In the genomic region with DNA sequence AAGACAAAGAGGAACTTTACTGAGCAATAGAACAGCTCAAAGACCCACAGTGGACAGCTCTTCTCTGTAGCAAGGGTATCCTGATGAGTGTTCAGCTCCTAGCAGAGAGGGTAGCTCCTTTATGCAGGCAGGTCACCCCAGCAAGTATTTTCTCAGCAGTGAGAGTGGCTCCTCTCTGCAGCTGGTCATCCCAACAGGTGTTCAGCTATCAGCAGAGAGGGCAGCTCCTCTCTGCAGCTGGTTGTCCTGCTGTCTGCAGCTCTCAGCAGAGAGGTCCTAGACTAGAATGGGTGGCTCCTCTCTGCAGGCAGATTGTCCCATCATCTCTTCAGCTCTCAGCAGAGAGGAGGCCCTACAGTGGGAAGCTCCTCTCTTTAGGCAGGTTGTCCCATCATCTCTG, we compare ENCODE assay signal across 20 cellular contexts.
"Had no signal": no experiment of that assay in that cellular context is flagged by ENCODE, and none has a peak within 500 bp of the region (broad histone marks: within the 10 kb centered on the region; RNA-seq: fewer than 3 reads in every experiment).

No MANE protein-coding gene starts in this region.

- H3K36me3 ChIP-seq: cardiac muscle cell, sigmoid colon had no signal

- H3K9me3 Mint-ChIP-seq: activated naive CD4-positive, alpha-beta T cell treated with anti-CD3 and anti-CD28 coated beads, Interleukin-2, amount 50 U/mL, for 24 hours; memory B cell; nephron progenitor cell; T-helper 2 cell treated with Interferon-gamma antibody and Interleukin-4, amounts not matched to agents 5 μg/mL and 100 μg/mL, for 36 hours had no signal

- H3K27me3 ChIP-seq: body of pancreas, cardiac muscle cell, heart left ventricle, sigmoid colon, upper lobe of left lung had no signal

- ATAC-seq: activated CD8-positive, alpha-beta T cell treated with anti-CD3 and anti-CD28 coated beads, Interleukin-2, amount 10 ng/mL, durations not matched to agents 7 days and 5 days; body of pancreas; heart left ventricle; left colon had no signal

- H3K27ac Mint-ChIP-seq: activated CD8-positive, alpha-beta T cell treated with anti-CD3 and anti-CD28 coated beads, Interleukin-2, amount 10 ng/mL, durations not matched to agents 7 days and 5 days; activated naive CD4-positive, alpha-beta T cell treated with anti-CD3 and anti-CD28 coated beads, Interleukin-2, amount 50 U/mL, for 24 hours; memory B cell; nephron progenitor cell; T-helper 2 cell treated with Interferon-gamma antibody and Interleukin-4, amounts not matched to agents 5 μg/mL and 100 μg/mL, for 36 hours had no signal

- H3K4me1 ChIP-seq: body of pancreas had no signal

- H3K36me3 Mint-ChIP-seq: activated naive CD4-positive, alpha-beta T cell treated with anti-CD3 and anti-CD28 coated beads, Interleukin-2, amount 50 U/mL, for 24 hours had no signal

- H3K4me3 Mint-ChIP-seq: activated CD8-positive, alpha-beta T cell treated with anti-CD3 and anti-CD28 coated beads, Interleukin-2, amount 10 ng/mL, durations not matched to agents 7 days and 5 days; activated naive CD4-positive, alpha-beta T cell treated with anti-CD3 and anti-CD28 coated beads, Interleukin-2, amount 50 U/mL, for 24 hours; memory B cell; nephron progenitor cell; T-helper 2 cell treated with Interferon-gamma antibody and Interleukin-4, amounts not matched to agents 5 μg/mL and 100 μg/mL, for 36 hours had no signal

- DNase-seq: activated CD4-positive, alpha-beta T cell treated with anti-CD3 and anti-CD28 coated beads for 1 hour; activated CD4-positive, alpha-beta T cell treated with anti-CD3 and anti-CD28 coated beads, Interleukin-2, amount 50 U/mL, for 1 hour; activated CD8-positive, alpha-beta T cell treated with anti-CD3 and anti-CD28 coated beads, Interleukin-2, amount 10 ng/mL, durations not matched to agents 7 days and 5 days; activated gamma-delta T cell treated with Interleukin-2 at 50 U/mL for 16 hours; anterior cingulate cortex; body of pancreas; effector CD4-positive, alpha-beta T cell; heart left ventricle; left colon; nephron progenitor cell; sigmoid colon; stimulated activated CD4-positive, alpha-beta T cell treated with anti-CD3 and anti-CD28 coated beads, Interleukin-2, amount 100 ng/mL, for 48 hours; stimulated activated CD8-positive, alpha-beta memory T cell treated with anti-CD3 and anti-CD28 coated beads, Interleukin-4, amount 100 ng/mL, for 48 hours; stimulated activated naive CD4-positive, alpha-beta T cell had no signal

- H3K9me3 ChIP-seq: body of pancreas, heart left ventricle, sigmoid colon, upper lobe of left lung had no signal

- H3K27me3 Mint-ChIP-seq: activated naive CD4-positive, alpha-beta T cell treated with anti-CD3 and anti-CD28 coated beads, Interleukin-2, amount 50 U/mL, for 24 hours; memory B cell had no signal

- H3K27ac ChIP-seq: body of pancreas, cardiac muscle cell, sigmoid colon, upper lobe of left lung, VCaP had no signal

- H3K4me3 ChIP-seq: body of pancreas, cardiac muscle cell, heart left ventricle, sigmoid colon, upper lobe of left lung had no signal
